ENCODE assay signal across 26 cellular contexts in the genomic region with DNA sequence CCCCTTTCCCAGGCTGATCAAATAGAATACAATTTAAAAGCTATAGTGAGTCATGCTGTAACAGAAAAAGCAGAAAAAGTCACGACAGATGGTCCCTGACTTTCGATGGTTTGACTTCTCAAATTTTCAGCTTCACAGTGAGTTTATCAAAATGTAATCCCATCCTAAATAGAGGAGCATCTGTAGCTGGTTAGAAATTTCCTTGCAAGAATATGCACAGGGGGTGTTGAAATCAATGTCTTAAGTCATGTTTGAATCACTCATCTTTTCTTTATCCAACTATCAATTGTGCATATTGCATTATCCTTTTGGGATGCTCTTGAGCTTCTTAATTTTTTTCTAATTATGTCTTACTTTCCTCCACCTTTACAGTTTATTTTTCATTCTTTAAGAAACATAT.
"Had no signal": no experiment of that assay in that cellular context is flagged by ENCODE, and none has a peak within 500 bp of the region (broad histone marks: within the 10 kb centered on the region; RNA-seq: fewer than 3 reads in every experiment).

No MANE protein-coding gene starts in this region.

- H3K4me1 ChIP-seq: neural progenitor cell, sigmoid colon, vagina had no signal

- ATAC-seq: activated CD4-positive, alpha-beta T cell treated with anti-CD3 and anti-CD28 coated beads for 36 hours; activated T-cell treated with anti-CD3 and anti-CD28 coated beads, Interleukin-2, amount 50 U/mL, for 4 hours; left ventricle myocardium superior; naive thymus-derived CD8-positive, alpha-beta T cell; stimulated activated naive B cell treated with anti-CD40 and anti-IgM and Interleukin-4, amounts not matched to agents 10 μg/mL and 1 μg/mL and 100 μg/mL, for 72 hours had no signal

- H2AFZ ChIP-seq: neural progenitor cell had no signal

- H3K4me3 ChIP-seq: coronary artery, neural progenitor cell, sigmoid colon, vagina had no signal

- FAIRE-seq: bronchial epithelial cell, frontal cortex, islet of Langerhans had no signal

- H3K27me3 ChIP-seq: neural progenitor cell, sigmoid colon, vagina had no signal

- DNase-seq: activated B cell treated with CpG ODN at 0.5 μM for 24 hours; activated CD4-positive, alpha-beta T cell treated with anti-CD3 and anti-CD28 coated beads for 36 hours; activated CD4-positive, alpha-beta T cell treated with anti-CD3 and anti-CD28 coated beads, Interleukin-2, amount 50 U/mL, for 48 hours; activated CD8-positive, alpha-beta memory T cell treated with anti-CD3 and anti-CD28 coated beads, Interleukin-2, amount 50 U/mL, for 48 hours; activated naive CD4-positive, alpha-beta T cell treated with anti-CD3 and anti-CD28 coated beads for 36 hours; activated naive CD8-positive, alpha-beta T cell treated with anti-CD3 and anti-CD28 coated beads, Interleukin-2, amount 10 ng/mL, durations not matched to agents 7 days and 5 days; activated T-cell treated with anti-CD3 and anti-CD28 coated beads, Interleukin-2, amount 50 U/mL, for 4 hours; amygdala; cerebellar nuclear complex; glutamatergic neuron; hypothalamus; left ventricle myocardium superior; mammary epithelial cell; naive thymus-derived CD8-positive, alpha-beta T cell; sigmoid colon; stimulated activated CD4-positive, alpha-beta T cell treated with anti-CD3 and anti-CD28 coated beads, Interleukin-2, amount 100 ng/mL, for 48 hours; stimulated activated CD8-positive, alpha-beta memory T cell treated with anti-CD3 and anti-CD28 coated beads, Interleukin-4, amount 100 ng/mL, for 48 hours; stimulated activated naive B cell treated with anti-CD40 and anti-IgM and Interleukin-4, amounts not matched to agents 10 μg/mL and 1 μg/mL and 100 μg/mL, for 72 hours; trophoblast cell had no signal

- H3K9me3 ChIP-seq: sigmoid colon, vagina had no signal

- H3K4me2 ChIP-seq: neural progenitor cell had no signal

- H3K9ac ChIP-seq: neural progenitor cell had no signal

- H3K27ac ChIP-seq: coronary artery, epithelial cell of prostate, neural progenitor cell, sigmoid colon, vagina had no signal

- H3K36me3 ChIP-seq: neural progenitor cell, sigmoid colon, vagina had no signal
